Comparison of ENCODE assay signal across 9 cellular contexts in genomic region chr4:145234086-145234694, GRCh38. TPM values are rescaled to one million over a fixed set of nuclear protein-coding genes. Genes with fewer than 3 reads are reported as not detected.
A peak's percentile ranks its signal among the peaks of the same experiment; 100 is the strongest.
DNase-seq lines count a peak whose midpoint lies in the region; TF ChIP-seq lines count a peak whose summit lies in the region.
"Had no signal": no experiment of that assay in that cellular context is flagged by ENCODE, and none has a peak within 500 bp of the region (broad histone marks: within the 10 kb centered on the region; RNA-seq: fewer than 3 reads in every experiment).

No MANE protein-coding gene starts in this region.

- H3K4me2 ChIP-seq in GM23248 (ENCODE audit: unreplicated experiment): no peak overlapping the region

- H3K9me2 ChIP-seq in GM23248 (ENCODE audit: insufficient read depth): no peaks in the 10 kb centered on the region

- no peaks in the 10 kb centered on the region for H4K20me1 ChIP-seq in GM23248 (ENCODE audit: insufficient read depth)
- H4K20me1 ChIP-seq: BLaER1 treated with 17β-estradiol and CSF1 and Interleukin-3, amounts not matched to agents 10 nM and 100 nM had no signal

- H3K9me3 ChIP-seq in GM23248 (ENCODE audit: low read depth): no peaks in the 10 kb centered on the region

- no peak overlapping the region for H3K27ac ChIP-seq in GM23248

- peaks cover 26% of the 10 kb centered on the region for H3K4me1 ChIP-seq in GM23248 (ENCODE audit: insufficient read depth)

- H3K27me3 ChIP-seq in GM23248 (replicated peaks; ENCODE audit: insufficient read depth): no peaks in the 10 kb centered on the region
- H3K27me3 ChIP-seq: BLaER1 treated with 17β-estradiol and CSF1 and Interleukin-3, amounts not matched to agents 10 nM and 100 nM had no signal

- H3K4me3 ChIP-seq in GM23248 (no peak overlapping the region), astrocyte of the cerebellum (ENCODE audit: low read depth, low read length) (no peak overlapping the region)
- H3K4me3 ChIP-seq: BLaER1 treated with 17β-estradiol and CSF1 and Interleukin-3, amounts not matched to agents 10 nM and 100 nM had no signal

- TF ChIP-seq CTCF in astrocyte of the cerebellum (IDR thresholded peaks at IDR 0.05; ENCODE audit: low read depth, low read length, missing control alignments): peak; percentile 82

- peak; percentile 57 for DNase-seq in NCI-H1436 (lab: John Stamatoyannopoulos, UW)
- DNase-seq in NCI-H1436 treated with DMSO at 0.1 percent for 48 hours (lab: John Stamatoyannopoulos, UW): no peak
- peak; percentile 67 for DNase-seq in GM23248
- peak; percentile 62 for DNase-seq in LHCN-M2 (ENCODE audit: low read depth)
- peak; percentile 47 for DNase-seq in SK-N-DZ (ENCODE audit: low spot score)
- peak; percentile 33 for DNase-seq in astrocyte of the cerebellum (ENCODE audit: low read depth)
- DNase-seq in iPS-NIHi7 (ENCODE audit: extremely low spot score): peak; percentile 62
- DNase-seq in stimulated activated CD4-positive, alpha-beta T cell treated with anti-CD3 and anti-CD28 coated beads, Interleukin-1b, Interleukin-23, amount 100 ng/mL, for 24 hours (ENCODE audit: low read depth in 4 of 4, low spot score in 1 of 4): peak; percentile 23 to 35 (median 28)

- H3F3A ChIP-seq in GM23248 (ENCODE audit: insufficient read depth): peaks cover 9% of the 10 kb centered on the region

- no peak overlapping the region for H3K9ac ChIP-seq in GM23248
- H3K9ac ChIP-seq: BLaER1 treated with 17β-estradiol and CSF1 and Interleukin-3, amounts not matched to agents 10 nM and 100 nM had no signal

- 23 to 40% methylated on average over 1 of the region's 1 CpG for WGBS in GM23248 (ENCODE audit: low coverage in 1 of 2, low lambda C conversion rate in 2 of 2, missing lambda C conversion rate in 2 of 2), 2 experiments

- H2AFZ ChIP-seq in GM23248: no peak overlapping the region

- H3K36me3 ChIP-seq in GM23248 (ENCODE audit: low read depth): no peaks in the 10 kb centered on the region
- H3K36me3 ChIP-seq: BLaER1 treated with 17β-estradiol and CSF1 and Interleukin-3, amounts not matched to agents 10 nM and 100 nM had no signal

- H3K79me2 ChIP-seq in GM23248 (ENCODE audit: insufficient read depth): no peaks in the 10 kb centered on the region

- in situ Hi-C loops in GM23248 (cut with MboI) (loop anchor here (25.0 kb wide), 1 partner anchor 328 kb away; no protein-coding TSS in a partner anchor), astrocyte of the cerebellum (cut with HindIII; ENCODE audit: low sequenced_read_pairs) (no loop called here)

RNA-seq across cellular contexts. Expression of gene OTUD4, which starts 53.8 kb away (rescaled TPM):
- total RNA-seq in GM23248 (2014; rRNA removed; shearing (Covaris generic)): 16.1 and 28.2 TPM in 2 replicates
- polyA plus RNA-seq in GM23248 (2016; fragmentation: Nextera tagmentation; extraction: Ambion mirVana): 11.6 and 15.7 TPM in 2 replicates
- 19.2 and 31.7 TPM in 2 replicates for total RNA-seq in LHCN-M2 (2014; rRNA removed)
- polyA plus RNA-seq in LHCN-M2 (2012): 7.0 TPM
- polyA plus RNA-seq in SK-N-DZ (2014; cell fraction: cytosol; rRNA removed): 8.3 and 8.4 TPM in 2 replicates
- 15.2 and 21.5 TPM in 2 replicates for polyA plus RNA-seq in SK-N-DZ (2014; cell fraction: nucleus; rRNA removed)
